ENCODE assay signal across 22 cellular contexts in genomic region chr14:92004062-92004461, GRCh38. TPM values are rescaled to one million over a fixed set of nuclear protein-coding genes. Genes with fewer than 3 reads are reported as not detected.
DNase-seq lines count a peak whose midpoint lies in the region; ATAC-seq, FAIRE-seq and TF ChIP-seq lines count a peak whose summit lies in the region.
"Had no signal": no experiment of that assay in that cellular context is flagged by ENCODE, and none has a peak within 500 bp of the region (broad histone marks: within the 10 kb centered on the region; RNA-seq: fewer than 3 reads in every experiment).

No MANE protein-coding gene starts in this region.

- no peaks in the 10 kb centered on the region for H3K9me2 ChIP-seq in SK-N-SH

- H3K79me2 ChIP-seq in SK-N-SH (ENCODE audit: insufficient read depth), result peaks cover 3% of the 10 kb centered on the region; the same call in 1 of the 2 replicates
- H3K79me2 ChIP-seq in keratinocyte (ENCODE audit: control insufficient read depth, insufficient read depth, low read length), result no peaks in the 10 kb centered on the region

- TF ChIP-seq EP300 in SK-N-SH (IDR thresholded peaks at IDR 0.05; ENCODE audit: borderline replicate concordance in 1 of 2, low read depth in 1 of 2, low read length in 1 of 2), result no peak

- no peak overlapping the region for H3K27ac ChIP-seq in SK-N-SH (ENCODE audit: low read depth in 2 of 2, low read length in 1 of 2)
- H3K27ac ChIP-seq in keratinocyte (ENCODE audit: control insufficient read depth, insufficient read depth, low read length), result no peak overlapping the region
- H3K27ac ChIP-seq: 22Rv1, BLaER1 had no signal

- peak overlapping the region; percentile 90 for H3K27ac Mint-ChIP-seq in activated naive CD8-positive, alpha-beta T cell
- H3K27ac Mint-ChIP-seq: HFFc6 had no signal

- no peaks in the 10 kb centered on the region for H3K9me1 ChIP-seq in keratinocyte (ENCODE audit: control insufficient read depth, extremely low read depth, insufficient read depth, low read length)

- H3K4me1 ChIP-seq in SK-N-SH (ENCODE audit: control insufficient read depth in 1 of 2, insufficient read depth in 2 of 2, low read depth in 1 of 2, low read length in 1 of 2) (no peaks in the 10 kb centered on the region; a peak in 1 of 4 replicates), keratinocyte (ENCODE audit: control insufficient read depth, extremely low read depth, insufficient read depth, low read length) (peaks cover 8% of the 10 kb centered on the region)

- H3K4me1 Mint-ChIP-seq in activated naive CD8-positive, alpha-beta T cell (ENCODE audit: low read depth), result peaks cover 51% of the 10 kb centered on the region

- H3K4me3 Mint-ChIP-seq in activated naive CD8-positive, alpha-beta T cell, result peak overlapping the region; percentile 22
- H3K4me3 Mint-ChIP-seq: HFFc6 had no signal

- no peak for ATAC-seq in SK-N-SH treated with all-trans-retinoic acid at 6 μM for 48 hours
- ATAC-seq in GM19328 (IDR thresholded peaks at IDR 0.05; ENCODE audit: unreplicated experiment), result no peak
- ATAC-seq: Panc1, Right ventricle myocardium inferior had no signal

- H3K9me3 ChIP-seq in SK-N-SH, result no peaks in the 10 kb centered on the region
- H3K9me3 ChIP-seq in keratinocyte (ENCODE audit: control insufficient read depth, low read depth, low read length), result no peaks in the 10 kb centered on the region
- H3K9me3 ChIP-seq: BLaER1 had no signal

- peaks cover 27% of the 10 kb centered on the region for H3K36me3 Mint-ChIP-seq in activated naive CD8-positive, alpha-beta T cell

- POLR2A ChIA-PET in SK-N-SH (lab: Yijun Ruan, JAX), result no interaction called here

- H3K27me3 ChIP-seq in SK-N-SH (ENCODE audit: insufficient read depth) (no peaks in the 10 kb centered on the region), keratinocyte (ENCODE audit: control insufficient read depth, extremely low read depth, insufficient read depth, low read length) (no peaks in the 10 kb centered on the region)
- H3K27me3 ChIP-seq: BLaER1 had no signal

- H2AFZ ChIP-seq in SK-N-SH (ENCODE audit: low read depth), result no peak overlapping the region
- H2AFZ ChIP-seq in keratinocyte (ENCODE audit: control insufficient read depth, low read length), result no peak overlapping the region

- no peaks in the 10 kb centered on the region for H3K27me3 Mint-ChIP-seq in activated naive CD8-positive, alpha-beta T cell

- FAIRE-seq in keratinocyte (lab: Jason Lieb, UNC), result peak; percentile 63
- FAIRE-seq: H1 had no signal

- no peaks in the 10 kb centered on the region for H3K9me3 Mint-ChIP-seq in activated naive CD8-positive, alpha-beta T cell (ENCODE audit: low read depth)
- H3K9me3 Mint-ChIP-seq: HFFc6 had no signal

- H3K9ac ChIP-seq in SK-N-SH (no peak overlapping the region), keratinocyte (ENCODE audit: control insufficient read depth, extremely low read depth, insufficient read depth, low read length) (no peak overlapping the region)
- H3K9ac ChIP-seq: BLaER1 had no signal

- H3F3A ChIP-seq in SK-N-SH (replicated peaks; ENCODE audit: insufficient read depth), result peaks cover 5% of the 10 kb centered on the region

- CTCF ChIA-PET in SK-N-SH (lab: Yijun Ruan, JAX), result interaction anchor here (1.0 kb wide), 1 partner anchor 28 kb away, joined by 4 read pairs; no protein-coding TSS in a partner anchor

- dilution Hi-C loops in keratinocyte (cut with MboI; ENCODE audit: extremely low pct_ligation_motif_present, low sequenced_read_pairs), result no loop called here

- peaks cover 48 to 63% of the 10 kb centered on the region in 2 experiments for H3K36me3 ChIP-seq in SK-N-SH (replicated peaks in 1 of 2; ENCODE audit: control insufficient read depth in 1 of 2, insufficient read depth in 2 of 2, low read length in 1 of 2)
- peaks cover 0 to 7% of the 10 kb centered on the region in 2 experiments for H3K36me3 ChIP-seq in keratinocyte (ENCODE audit: control insufficient read depth in 2 of 2, extremely low read depth in 1 of 2, insufficient read depth in 2 of 2, low read length in 2 of 2)

- H4K20me1 ChIP-seq in SK-N-SH (ENCODE audit: insufficient read depth) (no peaks in the 10 kb centered on the region), keratinocyte (ENCODE audit: control insufficient read depth, extremely low read depth, insufficient read depth, low read length) (no peaks in the 10 kb centered on the region)
- H4K20me1 ChIP-seq: BLaER1 had no signal

- TF ChIP-seq CTCF in SK-N-SH (IDR thresholded peaks at IDR 0.05), result no peak
- TF ChIP-seq CTCF in keratinocyte (optimal IDR thresholded peaks at IDR 0.05 in 1 of 3, IDR thresholded peaks at IDR 0.05 in 1 of 3, conservative IDR thresholded peaks at IDR 0.05 in 1 of 3; ENCODE audit: extremely low read depth in 1 of 3, insufficient read depth in 2 of 3, low read length in 3 of 3), result no peak

- 93% methylated on average over 2 of the region's 2 CpGs for WGBS in SK-N-SH (ENCODE audit: low lambda C conversion rate)

- no peak for TF ChIP-seq RAD21 in SK-N-SH (IDR thresholded peaks at IDR 0.05; ENCODE audit: low read length)

- DNase-seq in SK-N-SH (no peak), GM03348 (ENCODE audit: low spot score) (peak; percentile 7), keratinocyte (ENCODE audit: low read depth, low spot score) (no peak), DMS114 treated with DMSO at 0.1 percent for 48 hours (lab: John Stamatoyannopoulos, UW; ENCODE audit: unreplicated experiment) (no peak)
- DNase-seq in activated CD8-positive, alpha-beta memory T cell treated with anti-CD3 and anti-CD28 coated beads for 24 hours, result no peak
- DNase-seq: COR-L47, DMS79 treated with DMSO at 0.1 percent for 48 hours, GF-D8, HFFc6, KG1, MM.1S, NCI-H1105 treated with DMSO at 0.1 percent for 48 hours, NCI-H187, NCI-H82 had no signal

- H3K4me2 ChIP-seq in SK-N-SH (no peak overlapping the region), keratinocyte (ENCODE audit: control insufficient read depth, extremely low read depth, insufficient read depth, low read depth, low read length) (no peak overlapping the region)
- H3K4me2 ChIP-seq: BLaER1 had no signal

- H3K4me3 ChIP-seq in SK-N-SH (ENCODE audit: low read depth in 2 of 2, low read length in 1 of 2) (no peak overlapping the region), keratinocyte (ENCODE audit: control insufficient read depth in 2 of 3, extremely low read depth in 1 of 3, insufficient read depth in 2 of 3, low read depth in 1 of 3, low read length in 3 of 3) (no peak overlapping the region)
- H3K4me3 ChIP-seq: BLaER1 had no signal

TF ChIP-seq in SK-N-SH, 30 proteins besides CTCF, POLR2A, EP300 and RAD21 (continues in another document):
- TF ChIP-seq EZH2phosphoT487 (IDR thresholded peaks at IDR 0.05; ENCODE audit: borderline replicate concordance, low read depth) (no peak), FOSL2 (IDR thresholded peaks at IDR 0.05; ENCODE audit: borderline replicate concordance, low read depth) (peak; percentile 14; the same call in 1 of the 2 replicates), PBX3 (IDR thresholded peaks at IDR 0.05) (0 out of 2 replicates have a peak, but pooled peaks have one; percentile 4)

TF ChIP-seq in SK-N-SH treated with all-trans-retinoic acid at 6 μM for 48 hours, 23 proteins besides CTCF, POLR2A, EP300 and RAD21 (continues in another document):
- TF ChIP-seq CSRNP3 (CRISPR knock-in tag; IDR thresholded peaks at IDR 0.05) (no peak), OSR1 (CRISPR knock-in tag; IDR thresholded peaks at IDR 0.05) (no peak), ZFP30 (CRISPR knock-in tag; IDR thresholded peaks at IDR 0.05) (no peak), ZNF565 (CRISPR knock-in tag; conservative IDR thresholded peaks at IDR 0.05; ENCODE audit: low read depth) (no peak), ARNTL (CRISPR knock-in tag; IDR thresholded peaks at IDR 0.05; ENCODE audit: borderline replicate concordance, low read depth) (no peak)

RNA-seq across cellular contexts. Expression of gene TRIP11, which starts 35.8 kb away (rescaled TPM):
- 4.6 and 7.2 TPM in 2 replicates for polyA plus RNA-seq in SK-N-SH (2012; rRNA removed)
- 7.1 and 7.7 TPM in 2 replicates for polyA plus RNA-seq in SK-N-SH (2012; cell fraction: cytosol; rRNA removed)
- 2.8 and 5.8 TPM in 2 replicates for polyA plus RNA-seq in SK-N-SH (2012; cell fraction: nucleus; rRNA removed)
- 15.9 to 25.3 TPM (median 20.7 TPM) in 3 replicates for polyA plus RNA-seq in keratinocyte
- polyA plus RNA-seq in keratinocyte (2011; ENCODE audit: low read depth), result 57.6 TPM
- 5.7 and 16.6 TPM in 2 replicates for polyA plus RNA-seq in keratinocyte (2011; cell fraction: cytosol; rRNA removed)
- polyA plus RNA-seq in keratinocyte (2011; cell fraction: nucleus; rRNA removed), result 21.8 and 24.7 TPM in 2 replicates
- 15.1 and 20.6 TPM in 2 replicates for polyA plus RNA-seq in keratinocyte (2012; ENCODE audit: low replicate concordance)
- polyA minus RNA-seq in keratinocyte, result 48.1 to 68.1 TPM (median 67.7 TPM) in 3 replicates
- 20.0 TPM for polyA minus RNA-seq in keratinocyte (2011; cell fraction: cytosol; rRNA and poly(A)+ RNA removed)
- 32.7 and 73.4 TPM in 2 replicates for polyA minus RNA-seq in keratinocyte (2011; cell fraction: nucleus; rRNA and poly(A)+ RNA removed)

RNA-seq across cellular contexts. Expression of gene FBLN5, which starts 56.6 kb away (rescaled TPM):
- polyA plus RNA-seq in SK-N-SH (2012; rRNA removed) (36.7 and 39.8 TPM in 2 replicates), keratinocyte (0.10 to 0.31 TPM (median 0.27 TPM) in 3 replicates)
- 39.8 and 41.0 TPM in 2 replicates for polyA plus RNA-seq in SK-N-SH (2012; cell fraction: cytosol; rRNA removed)
- polyA plus RNA-seq in SK-N-SH (2012; cell fraction: nucleus; rRNA removed), result 35.2 and 35.3 TPM in 2 replicates
- polyA plus RNA-seq in keratinocyte (2011; ENCODE audit: low read depth), result not detected
- 0.27 and 0.47 TPM in 2 replicates for polyA plus RNA-seq in keratinocyte (2011; cell fraction: cytosol; rRNA removed)
- polyA plus RNA-seq in keratinocyte (2011; cell fraction: nucleus; rRNA removed), result 0.46 and 0.89 TPM in 2 replicates
- 0.68 TPM in 1 of 2 replicates, not detected in the other for polyA plus RNA-seq in keratinocyte (2012; ENCODE audit: low replicate concordance)
- 0.61 to 2.8 TPM in 2 of 3 replicates, not detected in the other for polyA minus RNA-seq in keratinocyte
- polyA minus RNA-seq in keratinocyte (2011; cell fraction: cytosol; rRNA and poly(A)+ RNA removed), result not detected
- polyA minus RNA-seq in keratinocyte (2011; cell fraction: nucleus; rRNA and poly(A)+ RNA removed), result 0.54 TPM in 1 of 2 replicates, not detected in the other

Comparison
In these comparisons a context has a peak if more than half of its experiments do, and no peak if none do; other contexts are left out.
1. RNA of gene FBLN5, which starts 56.6 kb away (polyA plus RNA-seq): 35.2 to 41.0 TPM in SK-N-SH; 0.10 to 0.89 TPM in keratinocyte; every median in the first group is over 10 times any median in the second.